Comparison of ENCODE assay signal across 15 cellular contexts in genomic region chr14:70644016-70644415, GRCh38. TPM values are rescaled to one million over a fixed set of nuclear protein-coding genes. Genes with fewer than 3 reads are reported as not detected.
DNase-seq lines count a peak whose midpoint lies in the region; ATAC-seq and TF ChIP-seq lines count a peak whose summit lies in the region.
"Had no signal": no experiment of that assay in that cellular context is flagged by ENCODE, and none has a peak within 500 bp of the region (broad histone marks: within the 10 kb centered on the region; RNA-seq: fewer than 3 reads in every experiment).

No MANE protein-coding gene starts in this region.

- intact Hi-C loops in right cardiac atrium (cut with DNase I) (loop anchor here in 1 of 4 donors (10.0 kb wide), 1 partner anchor 61 kb away; no protein-coding TSS in a partner anchor), left ventricle myocardium inferior (cut with micrococcal nuclease) (no loop called here), upper lobe of right lung (cut with DNase I) (no loop called here)

- H3K27me3 ChIP-seq in right cardiac atrium (ENCODE audit: control insufficient read depth, insufficient read depth) = no peaks in the 10 kb centered on the region
- H3K27me3 ChIP-seq in left ventricle myocardium inferior (ENCODE audit: low read depth) = peaks cover 39% of the 10 kb centered on the region
- peaks cover 6% of the 10 kb centered on the region for H3K27me3 ChIP-seq in upper lobe of right lung

- H3K36me3 ChIP-seq in left ventricle myocardium inferior (no peaks in the 10 kb centered on the region), upper lobe of right lung (no peaks in the 10 kb centered on the region)
- H3K36me3 ChIP-seq: tibial artery had no signal

- TF ChIP-seq CTCF in left ventricle myocardium inferior (IDR thresholded peaks at IDR 0.05; ENCODE audit: borderline replicate concordance) (no peak), upper lobe of right lung (IDR thresholded peaks at IDR 0.05) (no peak)

- H3K36me3 Mint-ChIP-seq in activated CD8-positive, alpha-beta T cell treated with anti-CD3 and anti-CD28 coated beads, Interleukin-2, amount 10 ng/mL, durations not matched to agents 7 days and 5 days (ENCODE audit: low read depth) = peaks cover 40% of the 10 kb centered on the region

- ATAC-seq in right cardiac atrium (peak in 1 of 2 donors; percentile 86), upper lobe of right lung (no peak)
- ATAC-seq in activated CD8-positive, alpha-beta T cell treated with anti-CD3 and anti-CD28 coated beads, Interleukin-2, amount 10 ng/mL, durations not matched to agents 7 days and 5 days = no peak
- ATAC-seq: K562 had no signal

- H3K9me3 ChIP-seq in right cardiac atrium (ENCODE audit: control insufficient read depth, low read length) (no peaks in the 10 kb centered on the region), left ventricle myocardium inferior (replicated peaks) (no peaks in the 10 kb centered on the region), iPS-18c (ENCODE audit: control insufficient read depth, insufficient read depth, low read length) (no peaks in the 10 kb centered on the region), upper lobe of right lung (no peaks in the 10 kb centered on the region)
- H3K9me3 ChIP-seq: tibial artery had no signal

- H3K27ac ChIP-seq in right cardiac atrium (ENCODE audit: low read length) (no peak overlapping the region), left ventricle myocardium inferior (replicated peaks) (no peak overlapping the region), upper lobe of right lung (no peak overlapping the region)
- H3K27ac ChIP-seq: tibial artery had no signal

- no peak overlapping the region for H3K4me3 ChIP-seq in right cardiac atrium (ENCODE audit: low read length)
- H3K4me3 ChIP-seq in left ventricle myocardium inferior = no peak overlapping the region
- peak overlapping the region; percentile 82; the same call in 1 of the 2 replicates for H3K4me3 ChIP-seq in iPS-18c (ENCODE audit: insufficient read depth, low read depth, low read length)
- H3K4me3 ChIP-seq in upper lobe of right lung = peak overlapping the region; percentile 72
- H3K4me3 ChIP-seq: K562, tibial artery had no signal

- WGBS in right cardiac atrium = 84% methylated on average over 5 of the region's 5 CpGs

- peak overlapping the region; percentile 69 for H3K27ac Mint-ChIP-seq in activated CD8-positive, alpha-beta T cell treated with anti-CD3 and anti-CD28 coated beads, Interleukin-2, amount 10 ng/mL, durations not matched to agents 7 days and 5 days

- peaks cover 64% of the 10 kb centered on the region for H3K4me1 Mint-ChIP-seq in activated CD8-positive, alpha-beta T cell treated with anti-CD3 and anti-CD28 coated beads, Interleukin-2, amount 10 ng/mL, durations not matched to agents 7 days and 5 days (ENCODE audit: low read depth)

- DNase-seq in right cardiac atrium (peak in 2 of 3 donors; percentile 40 to 57), left ventricle myocardium inferior (no peak), upper lobe of right lung (no peak), NCI-H187 treated with DMSO at 0.1 percent for 48 hours (lab: John Stamatoyannopoulos, UW) (no peak), AG20443 (ENCODE audit: low spot score) (no peak)
- DNase-seq in activated CD8-positive, alpha-beta T cell treated with anti-CD3 and anti-CD28 coated beads, Interleukin-2, amount 10 ng/mL, durations not matched to agents 7 days and 5 days = no peak
- DNase-seq in stimulated activated CD4-positive, alpha-beta T cell treated with anti-CD3 and anti-CD28 coated beads, Interleukin-1b, Interleukin-23, amount 100 ng/mL, for 48 hours = no peak
- DNase-seq: activated CD8-positive, alpha-beta memory T cell treated with anti-CD3 and anti-CD28 coated beads, Interleukin-2, amount 50 U/mL, for 4 hours; central memory CD4-positive, alpha-beta T cell; left cardiac atrium; NCI-H2081 treated with DMSO at 0.1 percent for 48 hours; SW 1271; tibial artery had no signal

- H3K4me1 ChIP-seq in right cardiac atrium (ENCODE audit: control insufficient read depth, insufficient read depth, low read length) (no peaks in the 10 kb centered on the region), left ventricle myocardium inferior (peaks cover 33% of the 10 kb centered on the region), upper lobe of right lung (peaks cover 24% of the 10 kb centered on the region)

- CTCF ChIA-PET in activated CD8-positive, alpha-beta T cell treated with anti-CD3 and anti-CD28 coated beads, Interleukin-2, amount 10 ng/mL, durations not matched to agents 7 days and 5 days (lab: Charles Lee) = interaction anchor here (0.9 to 2.3 kb wide), 4 partner anchors 10 to 174 kb away, joined by 3 to 6 read pairs (median 4); no protein-coding TSS in a partner anchor

- no peaks in the 10 kb centered on the region for H3K9me3 Mint-ChIP-seq in activated CD8-positive, alpha-beta T cell treated with anti-CD3 and anti-CD28 coated beads, Interleukin-2, amount 10 ng/mL, durations not matched to agents 7 days and 5 days (ENCODE audit: insufficient read depth)

- no peaks in the 10 kb centered on the region for H3K27me3 Mint-ChIP-seq in activated CD8-positive, alpha-beta T cell treated with anti-CD3 and anti-CD28 coated beads, Interleukin-2, amount 10 ng/mL, durations not matched to agents 7 days and 5 days (ENCODE audit: low read depth)

- peak overlapping the region; percentile 87 for H3K4me3 Mint-ChIP-seq in activated CD8-positive, alpha-beta T cell treated with anti-CD3 and anti-CD28 coated beads, Interleukin-2, amount 10 ng/mL, durations not matched to agents 7 days and 5 days

- POLR2A ChIA-PET in activated CD8-positive, alpha-beta T cell treated with anti-CD3 and anti-CD28 coated beads, Interleukin-2, amount 10 ng/mL, durations not matched to agents 7 days and 5 days (lab: Charles Lee) = interaction anchor here (7.1 kb wide), 1 partner anchor 13 kb away, joined by 163 read pairs; no protein-coding TSS in a partner anchor

RNA-seq across cellular contexts. Expression of gene TTC9, which starts 2.3 kb away (rescaled TPM):
- total RNA-seq in right cardiac atrium (1 to 10 TPM; 1.7 to 4.7 (median 2.7) TPM), left ventricle myocardium inferior (1.9 TPM), upper lobe of right lung (6.7 TPM)
- polyA plus RNA-seq in right cardiac atrium = 0.95 TPM
- 10 to 100 TPM; 13.9 to 14.8 TPM for total RNA-seq in activated CD8-positive, alpha-beta T cell treated with anti-CD3 and anti-CD28 coated beads, Interleukin-2, amount 10 ng/mL, durations not matched to agents 7 days and 5 days
- polyA plus RNA-seq: K562 had no signal

RNA-seq across cellular contexts. Expression of gene MED6, which starts 43.6 kb away (rescaled TPM):
- 10 to 100 TPM; 18.4 to 21.2 (median 20.9) TPM for total RNA-seq in right cardiac atrium
- 14.1 TPM for polyA plus RNA-seq in right cardiac atrium
- 19.4 TPM for total RNA-seq in left ventricle myocardium inferior
- total RNA-seq in activated CD8-positive, alpha-beta T cell treated with anti-CD3 and anti-CD28 coated beads, Interleukin-2, amount 10 ng/mL, durations not matched to agents 7 days and 5 days = 10 to 100 TPM; 45.3 to 45.7 TPM
- total RNA-seq in upper lobe of right lung = 31.2 TPM

Comparison
In these comparisons a context has a peak if more than half of its experiments do, and no peak if none do; other contexts are left out.
1. DNase-seq: peak in right cardiac atrium (2 of 3); none in left ventricle myocardium inferior (single experiment), activated CD8-positive, alpha-beta T cell treated with anti-CD3 and anti-CD28 coated beads, Interleukin-2, amount 10 ng/mL, durations not matched to agents 7 days and 5 days (single experiment), upper lobe of right lung (single experiment), NCI-H187 treated with DMSO at 0.1 percent for 48 hours (single experiment), AG20443 (single experiment) and stimulated activated CD4-positive, alpha-beta T cell treated with anti-CD3 and anti-CD28 coated beads, Interleukin-1b, Interleukin-23, amount 100 ng/mL, for 48 hours (single experiment).
2. H3K4me3 ChIP-seq: peak in iPS-18c (single experiment) and upper lobe of right lung (single experiment); none in right cardiac atrium (single experiment) and left ventricle myocardium inferior (single experiment).